In genomic region chr2:227671170-227671887, GRCh38 we compare ENCODE assay signal across 28 cellular contexts. TPM values are rescaled to one million over a fixed set of nuclear protein-coding genes. Genes with fewer than 3 reads are reported as not detected.
"Had no signal": no experiment of that assay in that cellular context is flagged by ENCODE, and none has a peak within 500 bp of the region (broad histone marks: within the 10 kb centered on the region; RNA-seq: fewer than 3 reads in every experiment).

No MANE protein-coding gene starts in this region.

- H3K4me3 Mint-ChIP-seq: activated CD4-positive, alpha-beta T cell treated with anti-CD3 and anti-CD28 coated beads for 36 hours; activated naive CD8-positive, alpha-beta T cell treated with anti-CD3 and anti-CD28 coated beads for 36 hours; activated T-helper 1 cell treated with anti-CD3 and anti-CD28 coated beads, Interleukin-12 subunit alpha, Interleukin-12 subunit beta, Interleukin-2, Interleukin-4 antibody, amounts not matched to agents 30 ng/mL and 10 ng/mL and 1 ng/mL, durations not matched to agents 14 hours and 24 hours and 36 hours; brain; immature natural killer cell; naive B cell; neural crest cell; T-cell; WTC11 had no signal

- H3K36me3 ChIP-seq: colonic mucosa, gastroesophageal sphincter, heart left ventricle, transverse colon, vagina had no signal

- H3K4me1 ChIP-seq: colonic mucosa, gastroesophageal sphincter, heart left ventricle, vagina had no signal

- H3K36me3 Mint-ChIP-seq: activated naive CD8-positive, alpha-beta T cell treated with anti-CD3 and anti-CD28 coated beads for 36 hours; brain; immature natural killer cell; naive B cell; T-cell; WTC11 had no signal

- H3K27me3 ChIP-seq: colonic mucosa, gastroesophageal sphincter, heart left ventricle, transverse colon, vagina had no signal

- H3K9me3 ChIP-seq: colonic mucosa, gastroesophageal sphincter, heart left ventricle, mucosa of descending colon, transverse colon, vagina had no signal

- H3K27ac ChIP-seq: colonic mucosa, gastroesophageal sphincter, heart left ventricle, skin epidermis, transverse colon, vagina had no signal

- DNase-seq: activated CD4-positive, alpha-beta T cell treated with anti-CD3 and anti-CD28 coated beads for 36 hours; activated CD4-positive, alpha-beta T cell treated with anti-CD3 and anti-CD28 coated beads, Interleukin-2, amount 50 U/mL, for 48 hours; activated naive CD8-positive, alpha-beta T cell treated with anti-CD3 and anti-CD28 coated beads for 36 hours; activated T-cell treated with anti-CD3 and anti-CD28 coated beads for 4 hours; anterior cingulate cortex; caudate nucleus; colonic mucosa; erythroblast; heart left ventricle; immature natural killer cell; kidney glomerular epithelial cell; left ventricle myocardium superior; mesenchymal stem cell; mucosa of descending colon; naive B cell; right cardiac atrium; stimulated activated naive CD8-positive, alpha-beta T cell treated with anti-CD3 and anti-CD28 coated beads, Interleukin-15, Interleukin-2, amounts not matched to agents 100 U/mL and 50 U/mL, for 24 hours; T-cell; transverse colon had no signal

- ATAC-seq: activated CD4-positive, alpha-beta T cell treated with anti-CD3 and anti-CD28 coated beads for 36 hours; gastroesophageal sphincter; heart left ventricle; left ventricle myocardium superior; mucosa of descending colon; right cardiac atrium; stimulated activated naive CD8-positive, alpha-beta T cell treated with anti-CD3 and anti-CD28 coated beads, Interleukin-15, Interleukin-2, amounts not matched to agents 100 U/mL and 50 U/mL, for 24 hours; T-cell; WTC11 had no signal

- H3K27me3 Mint-ChIP-seq: activated CD4-positive, alpha-beta T cell treated with anti-CD3 and anti-CD28 coated beads for 36 hours; brain; progenitor cell of endocrine pancreas had no signal

- H3K9me3 Mint-ChIP-seq: activated naive CD8-positive, alpha-beta T cell treated with anti-CD3 and anti-CD28 coated beads for 36 hours; activated T-helper 1 cell treated with anti-CD3 and anti-CD28 coated beads, Interleukin-12 subunit alpha, Interleukin-12 subunit beta, Interleukin-2, Interleukin-4 antibody, amounts not matched to agents 30 ng/mL and 10 ng/mL and 1 ng/mL, durations not matched to agents 14 hours and 24 hours and 36 hours; brain; immature natural killer cell; neural crest cell; T-cell; WTC11 had no signal

- H3K27ac Mint-ChIP-seq: activated CD4-positive, alpha-beta T cell treated with anti-CD3 and anti-CD28 coated beads for 36 hours; activated naive CD8-positive, alpha-beta T cell treated with anti-CD3 and anti-CD28 coated beads for 36 hours; activated T-helper 1 cell treated with anti-CD3 and anti-CD28 coated beads, Interleukin-12 subunit alpha, Interleukin-12 subunit beta, Interleukin-2, Interleukin-4 antibody, amounts not matched to agents 30 ng/mL and 10 ng/mL and 1 ng/mL, durations not matched to agents 14 hours and 24 hours and 36 hours; brain; immature natural killer cell; naive B cell; progenitor cell of endocrine pancreas; T-cell; WTC11 had no signal

- H3K4me1 Mint-ChIP-seq: activated CD4-positive, alpha-beta T cell treated with anti-CD3 and anti-CD28 coated beads for 36 hours; activated naive CD8-positive, alpha-beta T cell treated with anti-CD3 and anti-CD28 coated beads for 36 hours; brain; immature natural killer cell; naive B cell; neural crest cell; T-cell had no signal

- H3K4me3 ChIP-seq: colonic mucosa, gastroesophageal sphincter, heart left ventricle, mucosa of descending colon, skin epidermis, transverse colon, vagina had no signal

RNA-seq across cellular contexts. Expression of gene SCYGR5, which starts 4.7 kb away (rescaled TPM):
- total RNA-seq: activated CD4-positive, alpha-beta T cell treated with anti-CD3 and anti-CD28 coated beads for 36 hours; activated naive CD8-positive, alpha-beta T cell treated with anti-CD3 and anti-CD28 coated beads for 36 hours; activated T-helper 1 cell treated with anti-CD3 and anti-CD28 coated beads, Interleukin-12 subunit alpha, Interleukin-12 subunit beta, Interleukin-2, Interleukin-4 antibody, amounts not matched to agents 30 ng/mL and 10 ng/mL and 1 ng/mL, durations not matched to agents 14 hours and 24 hours and 36 hours; colonic mucosa; gastroesophageal sphincter; heart left ventricle; left ventricle myocardium superior; mucosa of descending colon; neural crest cell; osteoblast; progenitor cell of endocrine pancreas; right cardiac atrium; T-cell; transverse colon; vagina; WTC11 had no signal
- polyA plus RNA-seq: heart left ventricle, immature natural killer cell, right cardiac atrium had no signal

RNA-seq across cellular contexts. Expression of gene SLC19A3, which starts 46.5 kb away (rescaled TPM):
- total RNA-seq: activated CD4-positive, alpha-beta T cell treated with anti-CD3 and anti-CD28 coated beads for 36 hours; activated naive CD8-positive, alpha-beta T cell treated with anti-CD3 and anti-CD28 coated beads for 36 hours; activated T-helper 1 cell treated with anti-CD3 and anti-CD28 coated beads, Interleukin-12 subunit alpha, Interleukin-12 subunit beta, Interleukin-2, Interleukin-4 antibody, amounts not matched to agents 30 ng/mL and 10 ng/mL and 1 ng/mL, durations not matched to agents 14 hours and 24 hours and 36 hours had no signal
- polyA plus RNA-seq: immature natural killer cell had no signal

RNA-seq across cellular contexts. Expression of gene SCYGR6, which starts 53.2 kb away (rescaled TPM):
- total RNA-seq: activated CD4-positive, alpha-beta T cell treated with anti-CD3 and anti-CD28 coated beads for 36 hours; activated naive CD8-positive, alpha-beta T cell treated with anti-CD3 and anti-CD28 coated beads for 36 hours; activated T-helper 1 cell treated with anti-CD3 and anti-CD28 coated beads, Interleukin-12 subunit alpha, Interleukin-12 subunit beta, Interleukin-2, Interleukin-4 antibody, amounts not matched to agents 30 ng/mL and 10 ng/mL and 1 ng/mL, durations not matched to agents 14 hours and 24 hours and 36 hours; colonic mucosa; gastroesophageal sphincter; heart left ventricle; left ventricle myocardium superior; mucosa of descending colon; neural crest cell; osteoblast; progenitor cell of endocrine pancreas; right cardiac atrium; T-cell; transverse colon; vagina; WTC11 had no signal
- polyA plus RNA-seq: heart left ventricle, immature natural killer cell, right cardiac atrium had no signal

RNA-seq across cellular contexts. Expression of gene SCYGR4, which starts 54.0 kb away (rescaled TPM):
- total RNA-seq: activated CD4-positive, alpha-beta T cell treated with anti-CD3 and anti-CD28 coated beads for 36 hours; activated naive CD8-positive, alpha-beta T cell treated with anti-CD3 and anti-CD28 coated beads for 36 hours; activated T-helper 1 cell treated with anti-CD3 and anti-CD28 coated beads, Interleukin-12 subunit alpha, Interleukin-12 subunit beta, Interleukin-2, Interleukin-4 antibody, amounts not matched to agents 30 ng/mL and 10 ng/mL and 1 ng/mL, durations not matched to agents 14 hours and 24 hours and 36 hours; colonic mucosa; heart left ventricle; left ventricle myocardium superior; mucosa of descending colon; neural crest cell; osteoblast; progenitor cell of endocrine pancreas; right cardiac atrium; T-cell; transverse colon; vagina; WTC11 had no signal
- polyA plus RNA-seq: heart left ventricle, immature natural killer cell, right cardiac atrium had no signal

RNA-seq across cellular contexts. Expression of gene SCYGR3, which starts 56.7 kb away (rescaled TPM):
- total RNA-seq: activated CD4-positive, alpha-beta T cell treated with anti-CD3 and anti-CD28 coated beads for 36 hours; activated naive CD8-positive, alpha-beta T cell treated with anti-CD3 and anti-CD28 coated beads for 36 hours; activated T-helper 1 cell treated with anti-CD3 and anti-CD28 coated beads, Interleukin-12 subunit alpha, Interleukin-12 subunit beta, Interleukin-2, Interleukin-4 antibody, amounts not matched to agents 30 ng/mL and 10 ng/mL and 1 ng/mL, durations not matched to agents 14 hours and 24 hours and 36 hours; colonic mucosa; gastroesophageal sphincter; heart left ventricle; left ventricle myocardium superior; mucosa of descending colon; neural crest cell; osteoblast; progenitor cell of endocrine pancreas; right cardiac atrium; T-cell; transverse colon; vagina; WTC11 had no signal
- polyA plus RNA-seq: heart left ventricle, immature natural killer cell, right cardiac atrium had no signal
